Comparison of ENCODE assay signal across 2 cellular contexts in genomic region chr13:107239213-107239612, GRCh38.
TF ChIP-seq lines count a peak whose summit lies in the region.

No MANE protein-coding gene starts in this region.

TF ChIP-seq in HepG2, 621 proteins besides CTCF, POLR2A, EP300 and RAD21 (continued from another document):
- no peak for TF ChIP-seq ISL2 (CRISPR knock-in tag; IDR thresholded peaks at IDR 0.05)
- TF ChIP-seq, protein P1, sequence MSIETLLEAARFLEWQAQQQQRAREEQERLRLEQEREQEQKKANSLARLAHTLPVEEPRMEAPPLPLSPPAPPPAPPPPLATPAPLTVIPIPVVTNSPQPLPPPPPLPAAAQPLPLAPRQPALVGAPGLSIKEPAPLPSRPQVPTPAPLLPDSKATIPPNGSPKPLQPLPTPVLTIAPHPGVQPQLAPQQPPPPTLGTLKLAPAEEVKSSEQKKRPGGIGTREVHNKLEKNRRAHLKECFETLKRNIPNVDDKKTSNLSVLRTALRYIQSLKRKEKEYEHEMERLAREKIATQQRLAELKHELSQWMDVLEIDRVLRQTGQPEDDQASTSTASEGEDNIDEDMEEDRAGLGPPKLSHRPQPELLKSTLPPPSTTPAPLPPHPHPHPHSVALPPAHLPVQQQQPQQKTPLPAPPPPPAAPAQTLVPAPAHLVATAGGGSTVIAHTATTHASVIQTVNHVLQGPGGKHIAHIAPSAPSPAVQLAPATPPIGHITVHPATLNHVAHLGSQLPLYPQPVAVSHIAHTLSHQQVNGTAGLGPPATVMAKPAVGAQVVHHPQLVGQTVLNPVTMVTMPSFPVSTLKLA (IDR thresholded peaks at IDR 0.05) = peak; percentile 73

TF ChIP-seq in GM23338, 12 proteins besides CTCF, POLR2A, EP300 and RAD21 (continued from another document):
- TF ChIP-seq ZNF462 (CRISPR knock-in tag; IDR thresholded peaks at IDR 0.05) = no peak
- TF ChIP-seq CREB1 (CRISPR knock-in tag; IDR thresholded peaks at IDR 0.05; ENCODE audit: low read depth) = no peak
- TF ChIP-seq EZH2 (IDR thresholded peaks at IDR 0.05; ENCODE audit: low read depth, unreplicated experiment) = no peak
- TF ChIP-seq JUNB (IDR thresholded peaks at IDR 0.05; ENCODE audit: unreplicated experiment) = no peak
- TF ChIP-seq EZH2phosphoT487 (IDR thresholded peaks at IDR 0.05; ENCODE audit: unreplicated experiment) = no peak
- TF ChIP-seq ETS1 (IDR thresholded peaks at IDR 0.05) = no peak
- TF ChIP-seq NANOG (IDR thresholded peaks at IDR 0.05; ENCODE audit: borderline replicate concordance) = no peak
- TF ChIP-seq REST (IDR thresholded peaks at IDR 0.05; ENCODE audit: unreplicated experiment) = no peak
- no peak for TF ChIP-seq POLR2AphosphoS5 (IDR thresholded peaks at IDR 0.05; ENCODE audit: low read depth)
- no peak for TF ChIP-seq ZNF114 (CRISPR knock-in tag; IDR thresholded peaks at IDR 0.05)
- TF ChIP-seq STAT1 (IDR thresholded peaks at IDR 0.05; ENCODE audit: unreplicated experiment) = no peak
